In the genomic region with DNA sequence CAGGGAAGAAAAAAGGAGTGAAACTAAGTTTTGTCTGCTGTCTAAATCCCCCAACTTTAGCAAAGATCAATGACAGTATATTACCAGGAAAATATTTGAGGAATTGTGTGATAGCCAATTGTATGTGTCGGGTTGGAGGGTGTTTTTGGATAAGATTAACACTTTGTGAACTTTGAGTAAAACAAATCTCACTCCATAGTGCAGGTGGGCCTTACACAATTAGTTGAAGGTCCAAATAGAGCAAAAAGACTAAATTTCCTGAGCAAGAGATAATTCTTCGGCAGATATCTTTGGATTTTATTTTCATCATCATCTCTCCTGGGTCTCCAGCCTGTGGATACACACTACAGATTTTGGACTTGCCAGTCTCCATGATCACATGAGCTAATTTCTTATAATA, we compare ENCODE assay signal across 11 cellular contexts.
"Had no signal": no experiment of that assay in that cellular context is flagged by ENCODE, and none has a peak within 500 bp of the region (broad histone marks: within the 10 kb centered on the region; RNA-seq: fewer than 3 reads in every experiment).

No MANE protein-coding gene starts in this region.

- H3K27ac ChIP-seq: GM23248 had no signal

- DNase-seq: GM23248, GOT3, H7, H9, HCEC 1CT, HFFc6 had no signal

- H2AFZ ChIP-seq: GM23248, GM23338 had no signal

- H3K9ac ChIP-seq: GM23248 had no signal

- H3K9me3 Mint-ChIP-seq: GM23338, HFFc6 had no signal

- H3K4me3 ChIP-seq: GM23248, GM23338, HAP-1 had no signal

- ATAC-seq: GM23338, HCT116 had no signal

- H3K4me2 ChIP-seq: GM23338 had no signal

- H3K4me3 Mint-ChIP-seq: GM23338, H9, HFFc6 had no signal

- FAIRE-seq: H1, H54 had no signal

- H3K9me3 ChIP-seq: HAP-1 had no signal

- H3K4me1 Mint-ChIP-seq: GM23338 had no signal

- H3K27ac Mint-ChIP-seq: GM23338, H9, HFFc6 had no signal
